ENCODE assay signal across 20 cellular contexts in genomic region chr13:67296511-67296910, GRCh38.
"Had no signal": no experiment of that assay in that cellular context is flagged by ENCODE, and none has a peak within 500 bp of the region (broad histone marks: within the 10 kb centered on the region; RNA-seq: fewer than 3 reads in every experiment).

No MANE protein-coding gene starts in this region.

- H3K4me1 ChIP-seq: body of pancreas, lower lobe of right lung, sigmoid colon had no signal

- H3K27me3 Mint-ChIP-seq: activated naive CD8-positive, alpha-beta T cell; activated T-cell treated with anti-CD3 and anti-CD28 coated beads, Interleukin-2, amount 50 U/mL, for 24 hours; activated T-helper 17 cell treated with anti-CD3 and anti-CD28 coated beads, Interleukin-2, amount 50 U/mL, for 72 hours; naive thymus-derived CD4-positive, alpha-beta T cell; type B pancreatic cell had no signal

- H3K9me3 ChIP-seq: body of pancreas, lower lobe of right lung, sigmoid colon, thoracic aorta had no signal

- H3K36me3 ChIP-seq: lower lobe of right lung, sigmoid colon, thoracic aorta had no signal

- H3K27me3 ChIP-seq: body of pancreas, sigmoid colon had no signal

- H3K4me3 Mint-ChIP-seq: activated naive CD8-positive, alpha-beta T cell; activated T-cell treated with anti-CD3 and anti-CD28 coated beads, Interleukin-2, amount 50 U/mL, for 24 hours; activated T-helper 17 cell treated with anti-CD3 and anti-CD28 coated beads, Interleukin-2, amount 50 U/mL, for 72 hours; naive thymus-derived CD4-positive, alpha-beta T cell; neural crest cell; type B pancreatic cell had no signal

- H3K36me3 Mint-ChIP-seq: activated naive CD8-positive, alpha-beta T cell; naive thymus-derived CD4-positive, alpha-beta T cell; type B pancreatic cell had no signal

- H3K27ac Mint-ChIP-seq: activated naive CD8-positive, alpha-beta T cell; activated T-cell treated with anti-CD3 and anti-CD28 coated beads, Interleukin-2, amount 50 U/mL, for 24 hours; activated T-helper 17 cell treated with anti-CD3 and anti-CD28 coated beads, Interleukin-2, amount 50 U/mL, for 72 hours; naive thymus-derived CD4-positive, alpha-beta T cell; type B pancreatic cell had no signal

- H3K27ac ChIP-seq: body of pancreas, lower lobe of right lung, sigmoid colon, SK-N-MC, thoracic aorta had no signal

- H3K4me1 Mint-ChIP-seq: activated T-helper 17 cell treated with anti-CD3 and anti-CD28 coated beads, Interleukin-2, amount 50 U/mL, for 72 hours; naive thymus-derived CD4-positive, alpha-beta T cell had no signal

- H3K9me3 Mint-ChIP-seq: activated T-cell treated with anti-CD3 and anti-CD28 coated beads, Interleukin-2, amount 50 U/mL, for 24 hours; type B pancreatic cell had no signal

- H3K4me3 ChIP-seq: body of pancreas, lower lobe of right lung, sigmoid colon, SK-N-MC, thoracic aorta had no signal

- DNase-seq: activated naive CD4-positive, alpha-beta T cell; activated T-cell treated with anti-CD3 and anti-CD28 coated beads, Interleukin-2, amount 50 U/mL, for 24 hours; amniotic stem cell; body of pancreas; caudate nucleus; dermis blood vessel endothelial cell; effector CD8-positive, alpha-beta T cell; lower lobe of right lung; naive thymus-derived CD4-positive, alpha-beta T cell; occipital lobe; sigmoid colon; stimulated activated CD4-positive, alpha-beta T cell treated with anti-CD3 and anti-CD28 coated beads, Interleukin-2, amount 100 ng/mL, for 48 hours; stimulated activated CD8-positive, alpha-beta memory T cell treated with anti-CD3 and anti-CD28 coated beads, Interleukin-4, amount 100 ng/mL, for 48 hours; stimulated activated naive CD4-positive, alpha-beta T cell had no signal
